3 cellular contexts compared by ENCODE assay signal in genomic region chr11:58573451-58574104, GRCh38.
A peak's percentile ranks its signal among the peaks of the same experiment; 100 is the strongest.
TF ChIP-seq lines count a peak whose summit lies in the region.

No MANE protein-coding gene starts in this region.

TF ChIP-seq in liver, 16 proteins besides CTCF, POLR2A, EP300 and RAD21:
- TF ChIP-seq ATF3 (IDR thresholded peaks at IDR 0.05) (no peak), SP1 (IDR thresholded peaks at IDR 0.05) (no peak), NR2F2 (IDR thresholded peaks at IDR 0.05) (no peak), HNF4G (IDR thresholded peaks at IDR 0.05) (no peak), TAF1 (conservative IDR thresholded peaks at IDR 0.05) (no peak), ZBTB33 (IDR thresholded peaks at IDR 0.05) (no peak), RXRA (IDR thresholded peaks at IDR 0.05) (no peak), EGR1 (IDR thresholded peaks at IDR 0.05; ENCODE audit: low read depth in 2 of 2) (no peak)

TF ChIP-seq in HepG2, 621 proteins besides CTCF, POLR2A, EP300 and RAD21:
- TF ChIP-seq PAX8 (CRISPR knock-in tag; IDR thresholded peaks at IDR 0.05; ENCODE audit: borderline replicate concordance) = no peak
- no peak for TF ChIP-seq ZNF224 (CRISPR knock-in tag; IDR thresholded peaks at IDR 0.05)
- no peak for TF ChIP-seq KLF16 (CRISPR knock-in tag; IDR thresholded peaks at IDR 0.05)
- TF ChIP-seq ADNP (CRISPR knock-in tag; IDR thresholded peaks at IDR 0.05) = no peak
- TF ChIP-seq TBX3 (IDR thresholded peaks at IDR 0.05; ENCODE audit: borderline replicate concordance) = no peak
- no peak for TF ChIP-seq ZNF513 (CRISPR knock-in tag; conservative IDR thresholded peaks at IDR 0.05)
- no peak for TF ChIP-seq TP53 (CRISPR knock-in tag; conservative IDR thresholded peaks at IDR 0.05)
- TF ChIP-seq HHEX (CRISPR knock-in tag; IDR thresholded peaks at IDR 0.05) = no peak
- no peak for TF ChIP-seq MXD3 (CRISPR knock-in tag; IDR thresholded peaks at IDR 0.05)
- no peak for TF ChIP-seq ZFP36L1 (CRISPR knock-in tag; IDR thresholded peaks at IDR 0.05)
- no peak for TF ChIP-seq ZNF253 (CRISPR knock-in tag; IDR thresholded peaks at IDR 0.05; ENCODE audit: borderline replicate concordance)
- TF ChIP-seq ZBTB4 (CRISPR knock-in tag; IDR thresholded peaks at IDR 0.05; ENCODE audit: borderline replicate concordance) = no peak

TF ChIP-seq in IMR-90, 13 proteins besides CTCF, POLR2A, EP300 and RAD21:
- peak; percentile 62 for TF ChIP-seq CEBPB (IDR thresholded peaks at IDR 0.05; ENCODE audit: low read depth, low read length)
- no peak for TF ChIP-seq MAZ (IDR thresholded peaks at IDR 0.05; ENCODE audit: borderline replicate concordance, low read depth, low read length)
- TF ChIP-seq FOS (IDR thresholded peaks at IDR 0.05; ENCODE audit: low read depth, low read length) = peak; percentile 67
- TF ChIP-seq NFE2L2 (IDR thresholded peaks at IDR 0.05; ENCODE audit: low read depth, low read length) = no peak
- TF ChIP-seq BHLHE40 (IDR thresholded peaks at IDR 0.05; ENCODE audit: low read depth, low read length) = peak; percentile 29; the same call in 1 of the 2 replicates
- TF ChIP-seq USF2 (IDR thresholded peaks at IDR 0.05; ENCODE audit: low read depth, low read length) = no peak
- TF ChIP-seq CHD1 (IDR thresholded peaks at IDR 0.05; ENCODE audit: low read depth, low read length) = no peak
- TF ChIP-seq ELK1 (IDR thresholded peaks at IDR 0.05; ENCODE audit: borderline replicate concordance, low read depth, low read length) = no peak
